Comparison of ENCODE assay signal across 14 cellular contexts in the genomic region with DNA sequence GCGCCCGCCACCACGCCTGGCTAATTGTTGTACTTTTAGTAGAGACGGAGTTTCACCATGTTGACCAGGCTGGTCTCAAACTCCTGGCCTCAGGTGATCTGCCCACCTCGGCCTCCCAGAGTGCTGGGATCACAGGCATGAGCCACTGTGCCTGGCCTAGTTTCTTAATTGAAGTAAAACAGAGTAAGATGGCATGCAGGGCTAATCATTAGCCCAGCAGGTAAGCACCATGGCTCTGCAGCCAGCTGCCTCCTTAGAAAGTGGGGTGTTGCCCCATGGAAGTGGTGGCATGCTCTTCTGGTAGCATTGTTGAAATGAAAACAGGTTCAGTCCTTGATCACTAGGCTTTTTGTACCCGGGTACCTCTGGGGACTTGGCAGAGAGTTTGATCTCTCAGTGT. TPM values are rescaled to one million over a fixed set of nuclear protein-coding genes. Genes with fewer than 3 reads are reported as not detected.
DNase-seq lines count a peak whose midpoint lies in the region; ATAC-seq and TF ChIP-seq lines count a peak whose summit lies in the region.
"Had no signal": no experiment of that assay in that cellular context is flagged by ENCODE, and none has a peak within 500 bp of the region (broad histone marks: within the 10 kb centered on the region; RNA-seq: fewer than 3 reads in every experiment).

No MANE protein-coding gene starts in this region.

- no peaks in the 10 kb centered on the region for H3K9me3 Mint-ChIP-seq in GM23338
- H3K9me3 Mint-ChIP-seq: CD8-positive, alpha-beta memory T cell had no signal

- ATAC-seq in GM23338: no peak
- ATAC-seq in left lobe of liver: peak; percentile 55
- ATAC-seq: HCT116 had no signal

- H2AFZ ChIP-seq in GM23338: no peak overlapping the region

- H3K4me3 Mint-ChIP-seq in GM23338: no peak overlapping the region
- H3K4me3 Mint-ChIP-seq: B cell; CD8-positive, alpha-beta memory T cell had no signal

- DNase-seq in GM23338 (ENCODE audit: low spot score): no peak
- DNase-seq in left lobe of liver (ENCODE audit: low spot score): no peak
- DNase-seq in effector CD4-positive, alpha-beta T cell: no peak
- DNase-seq in T-helper 9 cell: no peak
- no peak for DNase-seq in NCI-H2196 treated with DMSO at 0.1 percent for 48 hours (lab: John Stamatoyannopoulos, UW; ENCODE audit: unreplicated experiment)
- no peak for DNase-seq in ecto neural progenitor cell (ENCODE audit: low spot score)
- DNase-seq: CD8-positive, alpha-beta memory T cell; COR-L47; KG1 had no signal

- TF ChIP-seq CTCF in GM23338 (conservative IDR thresholded peaks at IDR 0.05; ENCODE audit: low read depth in 2 of 2): no peak

- no peaks in the 10 kb centered on the region for H3F3A ChIP-seq in GM23338 (replicated peaks; ENCODE audit: low read depth)

- peaks cover 50% of the 10 kb centered on the region for H4K20me1 ChIP-seq in GM23338 (replicated peaks; ENCODE audit: insufficient read depth)

- no peak overlapping the region for H3K4me2 ChIP-seq in GM23338

- H3K9ac ChIP-seq in HUES48 (ENCODE audit: low read depth, low read length) (no peak overlapping the region), skeletal muscle tissue (ENCODE audit: low read depth in 1 of 3, low read length in 3 of 3) (peak overlapping the region in 2 of 3 donors; percentile 16 to 30)

- H3K36me3 ChIP-seq in GM23338 (ENCODE audit: insufficient read depth): peaks cover 6% of the 10 kb centered on the region
- H3K36me3 ChIP-seq in HUES48 (ENCODE audit: control insufficient read depth, insufficient read depth, low read length): peaks cover 45% of the 10 kb centered on the region
- H3K36me3 ChIP-seq in skeletal muscle tissue (ENCODE audit: control insufficient read depth in 3 of 3, insufficient read depth in 3 of 3, low read length in 3 of 3): peaks cover 27 to 35% (median 35%) of the 10 kb centered on the region in 3 donors

- no peak overlapping the region for H3K4me3 ChIP-seq in GM23338
- H3K4me3 ChIP-seq in HUES48 (ENCODE audit: low read depth, low read length): no peak overlapping the region
- H3K4me3 ChIP-seq in skeletal muscle tissue (ENCODE audit: low read length in 3 of 3): no peak overlapping the region
- H3K4me3 ChIP-seq: BLaER1 treated with 17β-estradiol and CSF1 and Interleukin-3, amounts not matched to agents 10 nM and 100 nM had no signal

- peaks cover 19% of the 10 kb centered on the region for H3K4me1 ChIP-seq in GM23338 (ENCODE audit: insufficient read depth)
- H3K4me1 ChIP-seq in HUES48 (ENCODE audit: control insufficient read depth, insufficient read depth, low read length): peaks cover 5% of the 10 kb centered on the region; the same call in 1 of the 2 replicates
- peaks cover 0 to 11% (median 0%) of the 10 kb centered on the region in 3 donors for H3K4me1 ChIP-seq in skeletal muscle tissue (ENCODE audit: control insufficient read depth in 3 of 3, insufficient read depth in 3 of 3, low read length in 3 of 3)

- peaks cover 4% of the 10 kb centered on the region for H3K27me3 Mint-ChIP-seq in GM23338 (ENCODE audit: insufficient read depth, low read depth, poor library complexity)
- H3K27me3 Mint-ChIP-seq: B cell; CD8-positive, alpha-beta memory T cell had no signal

- H3K9me2 ChIP-seq in GM23338 (ENCODE audit: insufficient read depth): no peaks in the 10 kb centered on the region

- peaks cover 37% of the 10 kb centered on the region for H3K36me3 Mint-ChIP-seq in GM23338 (ENCODE audit: low read depth)

- H3K27me3 ChIP-seq in GM23338 (ENCODE audit: insufficient read depth) (no peaks in the 10 kb centered on the region), HUES48 (ENCODE audit: control insufficient read depth, insufficient read depth, low read length) (no peaks in the 10 kb centered on the region), skeletal muscle tissue (ENCODE audit: control insufficient read depth in 3 of 3, insufficient read depth in 3 of 3, low read length in 3 of 3) (no peaks in the 10 kb centered on the region)
- H3K27me3 ChIP-seq: BLaER1 treated with 17β-estradiol and CSF1 and Interleukin-3, amounts not matched to agents 10 nM and 100 nM had no signal

- H3K79me2 ChIP-seq in GM23338 (replicated peaks; ENCODE audit: insufficient read depth): peaks cover 79% of the 10 kb centered on the region

- no peak overlapping the region for H3K27ac ChIP-seq in GM23338 (ENCODE audit: low read depth)
- peak overlapping the region; percentile 32 for H3K27ac ChIP-seq in HUES48 (ENCODE audit: low read depth, low read length)
- no peak overlapping the region for H3K27ac ChIP-seq in skeletal muscle tissue (ENCODE audit: low read depth, low read length)
- H3K27ac ChIP-seq: BLaER1 treated with 17β-estradiol and CSF1 and Interleukin-3, amounts not matched to agents 10 nM and 100 nM had no signal

- peaks cover 26% of the 10 kb centered on the region for H3K4me1 Mint-ChIP-seq in GM23338

- H3K9me3 ChIP-seq in HUES48 (ENCODE audit: control insufficient read depth, insufficient read depth, low read length) (no peaks in the 10 kb centered on the region), skeletal muscle tissue (ENCODE audit: control insufficient read depth in 3 of 3, low read length in 3 of 3) (no peaks in the 10 kb centered on the region)
- H3K9me3 ChIP-seq: BLaER1 treated with 17β-estradiol and CSF1 and Interleukin-3, amounts not matched to agents 10 nM and 100 nM had no signal

- H3K27ac Mint-ChIP-seq in GM23338: 0 out of 2 replicates have a peak overlapping the region, but pooled peaks have one; percentile 50
- H3K27ac Mint-ChIP-seq: B cell had no signal

TF ChIP-seq in GM23338, 12 proteins besides CTCF, POLR2A, EP300 and RAD21 (continues in another document):
- no peak for TF ChIP-seq ZNF114 (CRISPR knock-in tag; IDR thresholded peaks at IDR 0.05)
- no peak for TF ChIP-seq CREB1 (CRISPR knock-in tag; IDR thresholded peaks at IDR 0.05; ENCODE audit: low read depth)
- TF ChIP-seq JUNB (IDR thresholded peaks at IDR 0.05; ENCODE audit: unreplicated experiment): no peak
- TF ChIP-seq ZNF331 (CRISPR knock-in tag; IDR thresholded peaks at IDR 0.05; ENCODE audit: low read depth): no peak
- TF ChIP-seq, protein P1, sequence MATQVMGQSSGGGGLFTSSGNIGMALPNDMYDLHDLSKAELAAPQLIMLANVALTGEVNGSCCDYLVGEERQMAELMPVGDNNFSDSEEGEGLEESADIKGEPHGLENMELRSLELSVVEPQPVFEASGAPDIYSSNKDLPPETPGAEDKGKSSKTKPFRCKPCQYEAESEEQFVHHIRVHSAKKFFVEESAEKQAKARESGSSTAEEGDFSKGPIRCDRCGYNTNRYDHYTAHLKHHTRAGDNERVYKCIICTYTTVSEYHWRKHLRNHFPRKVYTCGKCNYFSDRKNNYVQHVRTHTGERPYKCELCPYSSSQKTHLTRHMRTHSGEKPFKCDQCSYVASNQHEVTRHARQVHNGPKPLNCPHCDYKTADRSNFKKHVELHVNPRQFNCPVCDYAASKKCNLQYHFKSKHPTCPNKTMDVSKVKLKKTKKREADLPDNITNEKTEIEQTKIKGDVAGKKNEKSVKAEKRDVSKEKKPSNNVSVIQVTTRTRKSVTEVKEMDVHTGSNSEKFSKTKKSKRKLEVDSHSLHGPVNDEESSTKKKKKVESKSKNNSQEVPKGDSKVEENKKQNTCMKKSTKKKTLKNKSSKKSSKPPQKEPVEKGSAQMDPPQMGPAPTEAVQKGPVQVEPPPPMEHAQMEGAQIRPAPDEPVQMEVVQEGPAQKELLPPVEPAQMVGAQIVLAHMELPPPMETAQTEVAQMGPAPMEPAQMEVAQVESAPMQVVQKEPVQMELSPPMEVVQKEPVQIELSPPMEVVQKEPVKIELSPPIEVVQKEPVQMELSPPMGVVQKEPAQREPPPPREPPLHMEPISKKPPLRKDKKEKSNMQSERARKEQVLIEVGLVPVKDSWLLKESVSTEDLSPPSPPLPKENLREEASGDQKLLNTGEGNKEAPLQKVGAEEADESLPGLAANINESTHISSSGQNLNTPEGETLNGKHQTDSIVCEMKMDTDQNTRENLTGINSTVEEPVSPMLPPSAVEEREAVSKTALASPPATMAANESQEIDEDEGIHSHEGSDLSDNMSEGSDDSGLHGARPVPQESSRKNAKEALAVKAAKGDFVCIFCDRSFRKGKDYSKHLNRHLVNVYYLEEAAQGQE (IDR thresholded peaks at IDR 0.05; ENCODE audit: unreplicated experiment): no peak
- no peak for TF ChIP-seq POLR2AphosphoS5 (IDR thresholded peaks at IDR 0.05; ENCODE audit: low read depth)

RNA-seq across cellular contexts. Expression of a gene that starts 12.4 kb away (rescaled TPM):
- total RNA-seq in GM23338 (2014; rRNA removed; shearing (Covaris generic)): 102 and 103 TPM in 2 replicates
- polyA plus RNA-seq in GM23338 (2016; fragmentation: Nextera tagmentation; extraction: Ambion mirVana): 104 and 116 TPM in 2 replicates
- total RNA-seq in left lobe of liver: 41.5 TPM
- total RNA-seq in skeletal muscle tissue: 29.2 TPM

RNA-seq across cellular contexts. Expression of a gene that starts 13.0 kb away (rescaled TPM):
- 80.4 and 81.6 TPM in 2 replicates for total RNA-seq in GM23338 (2014; rRNA removed; shearing (Covaris generic))
- 62.9 and 74.0 TPM in 2 replicates for polyA plus RNA-seq in GM23338 (2016; fragmentation: Nextera tagmentation; extraction: Ambion mirVana)
- 29.1 TPM for total RNA-seq in left lobe of liver
- 35.5 TPM for total RNA-seq in skeletal muscle tissue

RNA-seq across cellular contexts. Expression of a gene that starts 36.7 kb away (rescaled TPM):
- 38.9 and 55.4 TPM in 2 replicates for total RNA-seq in GM23338 (2014; rRNA removed; shearing (Covaris generic))
- 65.4 and 69.5 TPM in 2 replicates for polyA plus RNA-seq in GM23338 (2016; fragmentation: Nextera tagmentation; extraction: Ambion mirVana)
- total RNA-seq in left lobe of liver: 11.5 TPM
- total RNA-seq in skeletal muscle tissue: 14.1 TPM

RNA-seq across cellular contexts. Expression of a gene that starts 51.9 kb away (rescaled TPM):
- total RNA-seq in GM23338 (2014; rRNA removed; shearing (Covaris generic)): 42.5 and 49.5 TPM in 2 replicates
- 25.7 and 27.6 TPM in 2 replicates for polyA plus RNA-seq in GM23338 (2016; fragmentation: Nextera tagmentation; extraction: Ambion mirVana)
- total RNA-seq in left lobe of liver (20.7 TPM), skeletal muscle tissue (16.7 TPM)
